In the genomic region with DNA sequence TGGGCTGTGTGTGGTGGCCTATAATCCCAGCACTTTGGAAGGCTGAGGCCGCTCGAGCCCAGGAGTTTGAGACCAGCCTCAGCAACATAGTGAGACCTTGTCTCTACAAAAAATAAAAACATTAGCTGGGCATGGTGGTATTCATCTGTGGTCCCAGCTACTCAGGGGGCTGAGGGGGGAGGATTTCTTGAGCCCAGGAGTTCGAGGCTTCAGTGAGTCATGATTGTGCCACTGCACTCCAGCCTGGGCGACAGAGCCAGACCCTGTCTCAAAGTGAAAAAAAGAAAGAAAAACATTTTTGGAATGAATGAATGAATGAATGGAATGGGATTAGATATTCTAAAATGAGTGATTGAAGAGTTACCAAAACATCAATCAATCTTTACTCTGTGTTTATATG, we compare ENCODE assay signal across 18 cellular contexts.
DNase-seq lines count a peak whose midpoint lies in the region; ATAC-seq lines count a peak whose summit lies in the region.
"Had no signal": no experiment of that assay in that cellular context is flagged by ENCODE, and none has a peak within 500 bp of the region (broad histone marks: within the 10 kb centered on the region; RNA-seq: fewer than 3 reads in every experiment).

No MANE protein-coding gene starts in this region.

- H3K36me3 ChIP-seq in mesenchymal stem cell (ENCODE audit: control insufficient read depth in 1 of 2, insufficient read depth in 2 of 2, low read depth in 1 of 2, low read length in 2 of 2) (peaks cover 0 to 3% of the 10 kb centered on the region in 2 experiments), stomach smooth muscle (ENCODE audit: control insufficient read depth in 2 of 2, insufficient read depth in 2 of 2, low read length in 2 of 2) (no peaks in the 10 kb centered on the region)

- 62% methylated on average over 4 of the region's 4 CpGs for WGBS in mesenchymal stem cell

- no peak overlapping the region for H3K18ac ChIP-seq in mesenchymal stem cell (ENCODE audit: low read depth in 1 of 2, low read length in 2 of 2)

- H4K91ac ChIP-seq in mesenchymal stem cell (ENCODE audit: low read length) = no peak overlapping the region

- no peak overlapping the region for H3K23ac ChIP-seq in mesenchymal stem cell (ENCODE audit: low read length in 2 of 2)

- H3K4me1 ChIP-seq in mesenchymal stem cell (ENCODE audit: control insufficient read depth, insufficient read depth, low read depth, low read length) (peaks cover 8% of the 10 kb centered on the region), stomach smooth muscle (ENCODE audit: control insufficient read depth, insufficient read depth, low read length) (peaks cover 10% of the 10 kb centered on the region)

- peak overlapping the region; percentile 20 for H3K27ac ChIP-seq in caudate nucleus (ENCODE audit: low read depth, low read length)
- no peak overlapping the region for H3K27ac ChIP-seq in mesenchymal stem cell (ENCODE audit: low read length, poor library complexity, severe bottlenecking)
- no peak overlapping the region for H3K27ac ChIP-seq in stomach smooth muscle (ENCODE audit: low read length)

- H3K4ac ChIP-seq in mesenchymal stem cell (ENCODE audit: low read depth in 1 of 2, low read length in 2 of 2) = peak overlapping the region in 1 of 2 experiments; percentile 48

- no peak overlapping the region for H2AK5ac ChIP-seq in mesenchymal stem cell (ENCODE audit: low read length, severe bottlenecking)

- no peak overlapping the region for H2BK120ac ChIP-seq in mesenchymal stem cell (ENCODE audit: low read depth, low read length)

- H2BK12ac ChIP-seq in mesenchymal stem cell (ENCODE audit: low read length in 2 of 2) = no peak overlapping the region

- no peak for ATAC-seq in GM21529 (IDR thresholded peaks at IDR 0.05; ENCODE audit: unreplicated experiment)
- ATAC-seq: activated CD8-positive, alpha-beta T cell treated with anti-CD3 and anti-CD28 coated beads, Interleukin-2, amount 10 ng/mL, durations not matched to agents 7 days and 5 days; activated T-cell treated with anti-CD3 and anti-CD28 coated beads, Interleukin-2, amount 50 U/mL, for 4 hours; CD8-positive, alpha-beta T cell; stimulated activated effector memory CD8-positive, alpha-beta T cell treated with anti-CD3 and anti-CD28 coated beads, Interleukin-12 subunit alpha, Interleukin-12 subunit beta, amount 100 ng/mL, for 72 hours had no signal

- H2BK5ac ChIP-seq in mesenchymal stem cell (ENCODE audit: low read depth, low read length, poor library complexity, severe bottlenecking) = no peak overlapping the region

- no peak overlapping the region for H4K8ac ChIP-seq in mesenchymal stem cell (ENCODE audit: low read length)

- H3K4me2 ChIP-seq in mesenchymal stem cell (ENCODE audit: low read length, poor library complexity, severe bottlenecking) = no peak overlapping the region

- H3K14ac ChIP-seq in mesenchymal stem cell (ENCODE audit: low read length in 2 of 2) = no peak overlapping the region

- no peaks in the 10 kb centered on the region for H3K9me3 ChIP-seq in mesenchymal stem cell (ENCODE audit: control insufficient read depth, low read length)
- H3K9me3 ChIP-seq in stomach smooth muscle (ENCODE audit: control insufficient read depth in 2 of 2, low read length in 2 of 2) = no peaks in the 10 kb centered on the region

- H3K9ac ChIP-seq in mesenchymal stem cell (ENCODE audit: low read length) = peak overlapping the region; percentile 39
- H3K9ac ChIP-seq in stomach smooth muscle (ENCODE audit: low read length in 2 of 2) = no peak overlapping the region

- H3K79me1 ChIP-seq in mesenchymal stem cell (replicated peaks; ENCODE audit: low read length, poor library complexity, severe bottlenecking) = no peaks in the 10 kb centered on the region

- H3K27me3 ChIP-seq in mesenchymal stem cell (ENCODE audit: control insufficient read depth in 1 of 2, insufficient read depth in 1 of 2, low read length in 2 of 2) = no peaks in the 10 kb centered on the region
- H3K27me3 ChIP-seq in stomach smooth muscle (ENCODE audit: control insufficient read depth in 1 of 2, insufficient read depth in 2 of 2, low read length in 2 of 2) = peaks cover 0 to 2% of the 10 kb centered on the region in 2 donors

- DNase-seq in M059J (ENCODE audit: low read depth) = peak; percentile 32
- DNase-seq in caudate nucleus (lab: John Stamatoyannopoulos, UW) = no peak
- DNase-seq in mesenchymal stem cell = peak; percentile 59
- DNase-seq in NCI-H510A treated with DMSO at 0.1 percent for 48 hours (lab: John Stamatoyannopoulos, UW) = no peak
- no peak for DNase-seq in NCI-H226
- DNase-seq in iPS-NIHi7 (ENCODE audit: extremely low spot score) = no peak
- DNase-seq: activated CD8-positive, alpha-beta T cell treated with anti-CD3 and anti-CD28 coated beads, Interleukin-2, amount 10 ng/mL, durations not matched to agents 7 days and 5 days; activated naive CD4-positive, alpha-beta T cell; activated T-cell treated with anti-CD3 and anti-CD28 coated beads, Interleukin-2, amount 50 U/mL, for 4 hours; CD8-positive, alpha-beta T cell; central memory CD4-positive, alpha-beta T cell; KBM-7; naive B cell; NCI-H2171; stimulated activated CD4-positive, alpha-beta T cell treated with anti-CD3 and anti-CD28 coated beads, Interleukin-1b, Interleukin-23, amount 100 ng/mL, for 48 hours had no signal

- H2BK15ac ChIP-seq in mesenchymal stem cell (ENCODE audit: low read depth, poor library complexity, severe bottlenecking) = no peak overlapping the region

- H2AFZ ChIP-seq in mesenchymal stem cell (ENCODE audit: low read depth, low read length) = no peak overlapping the region

- H3K4me3 ChIP-seq in mesenchymal stem cell (ENCODE audit: insufficient read depth in 1 of 2, low read depth in 1 of 2, low read length in 2 of 2) = no peak overlapping the region
- H3K4me3 ChIP-seq in stomach smooth muscle (ENCODE audit: low read length in 2 of 2) = peak overlapping the region; percentile 61 to 64

Comparison
In these comparisons a context has a peak if more than half of its experiments do, and no peak if none do; other contexts are left out.
1. DNase-seq: peak in M059J (single experiment) and mesenchymal stem cell (single experiment); none in caudate nucleus (0 of 61), NCI-H510A treated with DMSO at 0.1 percent for 48 hours (single experiment), NCI-H226 (single experiment) and iPS-NIHi7 (single experiment).
2. H3K4me3 ChIP-seq: peak in stomach smooth muscle (2 of 2); none in mesenchymal stem cell (0 of 2).